ENCODE assay signal across 17 cellular contexts in the genomic region with DNA sequence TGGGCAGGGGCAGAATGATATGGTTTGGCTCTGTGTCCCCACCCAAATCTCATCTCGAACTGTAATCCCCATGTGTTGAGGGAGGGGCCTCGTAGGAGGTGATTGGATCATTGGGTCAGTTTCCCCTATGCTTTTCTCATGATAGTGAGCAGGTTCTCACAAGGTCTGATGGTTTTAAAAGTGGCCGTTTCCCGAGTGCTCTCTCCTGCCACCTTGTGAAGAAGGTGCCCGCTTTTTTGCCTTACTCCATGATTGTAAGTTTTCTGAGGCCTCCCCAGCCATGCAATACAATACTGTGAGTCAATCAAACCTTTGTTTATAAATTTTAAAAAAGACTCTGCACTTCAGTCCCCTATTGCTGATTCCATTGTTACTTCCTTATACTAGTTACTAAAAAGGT.
"Had no signal": no experiment of that assay in that cellular context is flagged by ENCODE, and none has a peak within 500 bp of the region (broad histone marks: within the 10 kb centered on the region; RNA-seq: fewer than 3 reads in every experiment).

No MANE protein-coding gene starts in this region.

- H3K27ac ChIP-seq: adrenal gland, cardiac muscle cell, dorsolateral prefrontal cortex, epithelial cell of prostate, foreskin keratinocyte, left lung, skin epidermis, tibial nerve, VCaP had no signal

- H3K27me3 ChIP-seq: adrenal gland, cardiac muscle cell, dorsolateral prefrontal cortex, foreskin keratinocyte, left lung, tibial nerve had no signal

- H3K4me1 ChIP-seq: adrenal gland, foreskin keratinocyte, left lung, tibial nerve had no signal

- H3K9me3 ChIP-seq: adrenal gland, left lung, tibial nerve had no signal

- DNase-seq: activated CD4-positive, alpha-beta T cell treated with anti-CD3 and anti-CD28 coated beads for 1 hour; activated CD4-positive, alpha-beta T cell treated with anti-CD3 and anti-CD28 coated beads, Interleukin-2, amount 50 U/mL, for 4 hours; activated gamma-delta T cell; adrenal gland; dorsolateral prefrontal cortex; foreskin keratinocyte; hypothalamus; left lung; mammary epithelial cell; stimulated activated CD4-positive, alpha-beta T cell treated with anti-CD3 and anti-CD28 coated beads, Interleukin-15, amount 100 ng/mL, for 24 hours; stimulated activated CD4-positive, alpha-beta T cell treated with anti-CD3 and anti-CD28 coated beads, Interleukin-2, amount 100 ng/mL, for 48 hours; T-helper 2 cell had no signal

- H3K4me3 ChIP-seq: adrenal gland, cardiac muscle cell, dorsolateral prefrontal cortex, left lung, skin epidermis, tibial nerve had no signal
